In genomic region chr19:29620931-29621351, GRCh38 we compare ENCODE assay signal across 11 cellular contexts. TPM values are rescaled to one million over a fixed set of nuclear protein-coding genes. Genes with fewer than 3 reads are reported as not detected.
A peak's percentile ranks its signal among the peaks of the same experiment; 100 is the strongest.
DNase-seq lines count a peak whose midpoint lies in the region; ATAC-seq and TF ChIP-seq lines count a peak whose summit lies in the region.
"Had no signal": no experiment of that assay in that cellular context is flagged by ENCODE, and none has a peak within 500 bp of the region (broad histone marks: within the 10 kb centered on the region; RNA-seq: fewer than 3 reads in every experiment).

No MANE protein-coding gene starts in this region.

- in situ Hi-C loops in KBM-7 (cut with MboI; ENCODE audit: low pct_unique_long_range_greater_than_20kb, low sequenced_read_pairs) = no loop called here
- in situ Hi-C loops in GM13977 (cut with MboI; ENCODE audit: low pct_unique_long_range_greater_than_20kb, low sequenced_read_pairs, unreplicated experiment) = no loop called here

- H3K9me3 ChIP-seq in tibial artery = no peaks in the 10 kb centered on the region
- H3K9me3 ChIP-seq: ascending aorta had no signal

- H3K4me1 Mint-ChIP-seq in activated T-helper 1 cell treated with anti-CD3 and anti-CD28 coated beads, Interleukin-12 subunit alpha, Interleukin-12 subunit beta, Interleukin-2, Interleukin-4 antibody, amounts not matched to agents 30 ng/mL and 10 ng/mL and 1 ng/mL, durations not matched to agents 14 hours and 24 hours and 36 hours (ENCODE audit: low read depth) = peaks cover 43% of the 10 kb centered on the region
- peaks cover 49 to 62% of the 10 kb centered on the region in 2 donors for H3K4me1 Mint-ChIP-seq in natural killer cell
- H3K4me1 Mint-ChIP-seq in stimulated activated naive CD8-positive, alpha-beta T cell treated with anti-CD3 and anti-CD28 coated beads, Interleukin-15, amount 100 ng/mL, for 72 hours = peaks cover 66% of the 10 kb centered on the region

- H3K36me3 Mint-ChIP-seq in activated T-helper 1 cell treated with anti-CD3 and anti-CD28 coated beads, Interleukin-12 subunit alpha, Interleukin-12 subunit beta, Interleukin-2, Interleukin-4 antibody, amounts not matched to agents 30 ng/mL and 10 ng/mL and 1 ng/mL, durations not matched to agents 14 hours and 24 hours and 36 hours (ENCODE audit: low read depth) = peaks cover 6% of the 10 kb centered on the region
- H3K36me3 Mint-ChIP-seq in natural killer cell = no peaks in the 10 kb centered on the region

- H3K27me3 ChIP-seq in tibial artery = peaks cover 0 to 24% of the 10 kb centered on the region in 2 donors
- H3K27me3 ChIP-seq: ascending aorta had no signal

- H3K9me3 Mint-ChIP-seq in activated T-helper 1 cell treated with anti-CD3 and anti-CD28 coated beads, Interleukin-12 subunit alpha, Interleukin-12 subunit beta, Interleukin-2, Interleukin-4 antibody, amounts not matched to agents 30 ng/mL and 10 ng/mL and 1 ng/mL, durations not matched to agents 14 hours and 24 hours and 36 hours = no peaks in the 10 kb centered on the region
- H3K9me3 Mint-ChIP-seq in natural killer cell = no peaks in the 10 kb centered on the region
- no peaks in the 10 kb centered on the region for H3K9me3 Mint-ChIP-seq in stimulated activated naive CD8-positive, alpha-beta T cell treated with anti-CD3 and anti-CD28 coated beads, Interleukin-15, amount 100 ng/mL, for 72 hours

- no peak for DNase-seq in activated CD4-positive, CD25-positive, alpha-beta regulatory T cell treated with anti-CD3 and anti-CD28 coated beads, Interleukin-2, amount 50 U/mL, for 72 hours
- DNase-seq in activated T-helper 1 cell treated with anti-CD3 and anti-CD28 coated beads, Interleukin-12 subunit alpha, Interleukin-12 subunit beta, Interleukin-2, Interleukin-4 antibody, amounts not matched to agents 30 ng/mL and 10 ng/mL and 1 ng/mL, durations not matched to agents 14 hours and 24 hours and 36 hours (ENCODE audit: low spot score) = peak; percentile 19
- peak; percentile 31 for DNase-seq in natural killer cell
- DNase-seq in stimulated activated naive CD8-positive, alpha-beta T cell treated with anti-CD3 and anti-CD28 coated beads, Interleukin-15, amount 100 ng/mL, for 72 hours = peak; percentile 28 to 58
- no peak for DNase-seq in KBM-7
- no peak for DNase-seq in GM13977 (ENCODE audit: low spot score)
- no peak for DNase-seq in tibial artery
- DNase-seq: T-helper 9 cell had no signal

- intact Hi-C loops in activated T-helper 1 cell treated with anti-CD3 and anti-CD28 coated beads, Interleukin-12 subunit alpha, Interleukin-12 subunit beta, Interleukin-2, Interleukin-4 antibody, amounts not matched to agents 30 ng/mL and 10 ng/mL and 1 ng/mL, durations not matched to agents 14 hours and 24 hours and 36 hours (cut with micrococcal nuclease) = no loop called here
- intact Hi-C loops in natural killer cell (cut with micrococcal nuclease) (loop anchor here (5.0 kb wide), 1 partner anchor 46 kb away; the partner anchor contains the start of gene PLEKHF1), tibial artery (cut with DNase I; ENCODE audit: low total_unique reads) (no loop called here)

- peak overlapping the region; percentile 72 for H3K27ac Mint-ChIP-seq in activated T-helper 1 cell treated with anti-CD3 and anti-CD28 coated beads, Interleukin-12 subunit alpha, Interleukin-12 subunit beta, Interleukin-2, Interleukin-4 antibody, amounts not matched to agents 30 ng/mL and 10 ng/mL and 1 ng/mL, durations not matched to agents 14 hours and 24 hours and 36 hours
- H3K27ac Mint-ChIP-seq in natural killer cell = peak overlapping the region; percentile 65 to 96
- H3K27ac Mint-ChIP-seq in stimulated activated naive CD8-positive, alpha-beta T cell treated with anti-CD3 and anti-CD28 coated beads, Interleukin-15, amount 100 ng/mL, for 72 hours = peak overlapping the region; percentile 8 to 67

- H3K4me3 Mint-ChIP-seq in activated T-helper 1 cell treated with anti-CD3 and anti-CD28 coated beads, Interleukin-12 subunit alpha, Interleukin-12 subunit beta, Interleukin-2, Interleukin-4 antibody, amounts not matched to agents 30 ng/mL and 10 ng/mL and 1 ng/mL, durations not matched to agents 14 hours and 24 hours and 36 hours = peak overlapping the region; percentile 59
- H3K4me3 Mint-ChIP-seq in natural killer cell = peak overlapping the region; percentile 73
- peak overlapping the region; percentile 53 to 78 for H3K4me3 Mint-ChIP-seq in stimulated activated naive CD8-positive, alpha-beta T cell treated with anti-CD3 and anti-CD28 coated beads, Interleukin-15, amount 100 ng/mL, for 72 hours

- H3K4me3 ChIP-seq in tibial artery = no peak overlapping the region
- H3K4me3 ChIP-seq: ascending aorta had no signal

- peaks cover 2% of the 10 kb centered on the region for H3K27me3 Mint-ChIP-seq in activated T-helper 1 cell treated with anti-CD3 and anti-CD28 coated beads, Interleukin-12 subunit alpha, Interleukin-12 subunit beta, Interleukin-2, Interleukin-4 antibody, amounts not matched to agents 30 ng/mL and 10 ng/mL and 1 ng/mL, durations not matched to agents 14 hours and 24 hours and 36 hours (ENCODE audit: insufficient read depth)
- H3K27me3 Mint-ChIP-seq in natural killer cell (ENCODE audit: low read depth in 2 of 2) = no peaks in the 10 kb centered on the region
- H3K27me3 Mint-ChIP-seq in stimulated activated naive CD8-positive, alpha-beta T cell treated with anti-CD3 and anti-CD28 coated beads, Interleukin-15, amount 100 ng/mL, for 72 hours = no peaks in the 10 kb centered on the region

- H3K4me1 ChIP-seq in tibial artery = no peaks in the 10 kb centered on the region
- H3K4me1 ChIP-seq: ascending aorta had no signal

- peaks cover 4 to 10% (median 5%) of the 10 kb centered on the region in 3 donors for H3K36me3 ChIP-seq in tibial artery

- H3K27ac ChIP-seq in tibial artery = no peak overlapping the region
- H3K27ac ChIP-seq: ascending aorta had no signal

- TF ChIP-seq CTCF in natural killer cell (IDR thresholded peaks at IDR 0.05) (no peak), GM13977 (IDR thresholded peaks at IDR 0.05; ENCODE audit: extremely low read depth, insufficient read depth, missing control alignments) (no peak), tibial artery (IDR thresholded peaks at IDR 0.05) (no peak)

- peak; percentile 69 to 76 for ATAC-seq in activated CD4-positive, CD25-positive, alpha-beta regulatory T cell treated with anti-CD3 and anti-CD28 coated beads, Interleukin-2, amount 50 U/mL, for 24 hours
- peak in 2 of 3 donors; percentile 24 to 48 for ATAC-seq in natural killer cell
- peak; percentile 48 for ATAC-seq in stimulated activated naive CD8-positive, alpha-beta T cell treated with anti-CD3 and anti-CD28 coated beads, Interleukin-15, amount 100 ng/mL, for 72 hours
- ATAC-seq: HCT116 had no signal

RNA-seq across cellular contexts. Expression of gene POP4, which starts 14.9 kb away (rescaled TPM):
- total RNA-seq in activated T-helper 1 cell treated with anti-CD3 and anti-CD28 coated beads, Interleukin-12 subunit alpha, Interleukin-12 subunit beta, Interleukin-2, Interleukin-4 antibody, amounts not matched to agents 30 ng/mL and 10 ng/mL and 1 ng/mL, durations not matched to agents 14 hours and 24 hours and 36 hours = 115 and 119 TPM in 2 replicates
- total RNA-seq in natural killer cell = 10 to 100 TPM; 46.4 to 60.1 (median 46.4) TPM

RNA-seq across cellular contexts. Expression of gene PLEKHF1, which starts 44.3 kb away (rescaled TPM):
- total RNA-seq in activated T-helper 1 cell treated with anti-CD3 and anti-CD28 coated beads, Interleukin-12 subunit alpha, Interleukin-12 subunit beta, Interleukin-2, Interleukin-4 antibody, amounts not matched to agents 30 ng/mL and 10 ng/mL and 1 ng/mL, durations not matched to agents 14 hours and 24 hours and 36 hours = 30.9 and 35.0 TPM in 2 replicates
- 10 to 100 TPM; 53.0 to 81.8 (median 53.8) TPM for total RNA-seq in natural killer cell

Comparison
In these comparisons a context has a peak if more than half of its experiments do, and no peak if none do; other contexts are left out.
1. DNase-seq: peak in activated T-helper 1 cell treated with anti-CD3 and anti-CD28 coated beads, Interleukin-12 subunit alpha, Interleukin-12 subunit beta, Interleukin-2, Interleukin-4 antibody, amounts not matched to agents 30 ng/mL and 10 ng/mL and 1 ng/mL, durations not matched to agents 14 hours and 24 hours and 36 hours (single experiment), natural killer cell (single experiment) and stimulated activated naive CD8-positive, alpha-beta T cell treated with anti-CD3 and anti-CD28 coated beads, Interleukin-15, amount 100 ng/mL, for 72 hours (2 of 2); none in activated CD4-positive, CD25-positive, alpha-beta regulatory T cell treated with anti-CD3 and anti-CD28 coated beads, Interleukin-2, amount 50 U/mL, for 72 hours (single experiment), KBM-7 (single experiment), GM13977 (single experiment) and tibial artery (0 of 2).
2. Peak in every context shown above with its lines, with median percentiles within 50 percentile points of each other: ATAC-seq, H3K27ac Mint-ChIP-seq and H3K4me3 Mint-ChIP-seq.